ENCODE assay signal across 1 cellular context in genomic region chr1:184403961-184404726, GRCh38.
TF ChIP-seq lines count a peak whose summit lies in the region.

No MANE protein-coding gene starts in this region.

TF ChIP-seq in K562, 482 proteins besides CTCF, POLR2A, EP300 and RAD21:
- no peak for TF ChIP-seq ETS2 (tag; IDR thresholded peaks at IDR 0.05; ENCODE audit: borderline replicate concordance, poor library complexity, severe bottlenecking)
- peak; percentile 71 for TF ChIP-seq RBM25 (IDR thresholded peaks at IDR 0.05; ENCODE audit: low read depth, low read length, severe bottlenecking)
- TF ChIP-seq ZFP36 (IDR thresholded peaks at IDR 0.05; ENCODE audit: low read depth, low read length, partially characterized antibody) = peak; percentile 5
